ENCODE assay signal across 8 cellular contexts in the genomic region with DNA sequence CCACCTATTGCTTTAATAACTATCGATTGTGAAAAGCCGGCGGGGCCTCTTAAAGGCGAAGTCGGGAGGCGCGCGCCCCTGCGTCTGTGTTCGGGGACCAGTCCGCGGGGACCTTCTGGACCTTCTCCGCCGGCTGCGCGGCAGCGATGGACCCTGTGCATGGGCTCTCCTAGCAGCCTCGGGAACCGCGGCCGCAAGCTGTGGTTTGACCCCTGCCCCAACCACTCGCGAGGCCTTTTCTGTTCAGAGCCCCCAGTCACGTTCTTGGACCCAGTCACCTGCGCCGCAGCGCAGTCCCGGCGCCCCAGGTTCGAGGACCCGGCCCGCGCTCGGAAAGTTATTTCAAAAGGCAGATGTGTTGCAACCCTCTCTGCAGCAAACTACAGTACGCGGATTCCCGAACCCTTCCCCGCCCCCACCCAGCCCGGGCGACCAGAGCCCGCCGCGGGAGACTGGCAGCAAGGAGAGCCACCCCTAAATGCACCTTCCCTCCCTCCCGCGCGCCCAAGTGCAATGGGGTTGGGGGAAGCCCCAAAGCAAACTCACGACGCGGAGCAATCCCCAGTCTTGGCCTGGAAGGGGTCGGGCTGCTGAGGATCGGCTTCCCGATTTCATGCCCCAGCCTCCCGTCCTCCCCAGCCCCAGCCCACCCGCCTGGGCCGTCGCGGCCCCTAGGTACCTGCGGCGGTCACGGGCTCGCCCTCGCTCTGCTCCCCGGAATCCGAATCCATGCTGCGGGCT. TPM values are rescaled to one million over a fixed set of nuclear protein-coding genes. Genes with fewer than 3 reads are reported as not detected.
DNase-seq lines count a peak whose midpoint lies in the region; ATAC-seq and TF ChIP-seq lines count a peak whose summit lies in the region.

No MANE protein-coding gene starts in this region.

- ATAC-seq in stimulated activated effector memory CD8-positive, alpha-beta T cell treated with anti-CD3 and anti-CD28 coated beads, Interleukin-12 subunit alpha, Interleukin-12 subunit beta, amount 100 ng/mL, for 72 hours = no peak
- no peak for ATAC-seq in HG02678 (IDR thresholded peaks at IDR 0.05; ENCODE audit: unreplicated experiment)
- ATAC-seq in HG02571 (IDR thresholded peaks at IDR 0.05; ENCODE audit: unreplicated experiment) = no peak

- DNase-seq in activated naive CD4-positive, alpha-beta T cell treated with anti-CD3 and anti-CD28 coated beads for 36 hours = peak; percentile 35
- no peak for DNase-seq in activated naive CD4-positive, alpha-beta T cell (lab: John Stamatoyannopoulos, UW)
- no peak for DNase-seq in astrocyte of the cerebellum (ENCODE audit: low read depth)
- DNase-seq in iPS-NIHi7 (ENCODE audit: extremely low spot score) = peak; percentile 45
- no peak for DNase-seq in stimulated activated effector memory CD8-positive, alpha-beta T cell treated with anti-CD3 and anti-CD28 coated beads, Interleukin-12 subunit alpha, Interleukin-12 subunit beta, amount 100 ng/mL, for 72 hours (ENCODE audit: low spot score in 2 of 2)
- no peak for DNase-seq in NOMO-1 treated with DMSO at 0.1 percent for 48 hours (lab: John Stamatoyannopoulos, UW; ENCODE audit: unreplicated experiment)

- in situ Hi-C loops in astrocyte of the cerebellum (cut with HindIII; ENCODE audit: low sequenced_read_pairs) = no loop called here

- CTCF ChIA-PET in activated naive CD4-positive, alpha-beta T cell treated with anti-CD3 and anti-CD28 coated beads for 36 hours (lab: Charles Lee) = no interaction called here

- no peak overlapping the region for H3K27ac Mint-ChIP-seq in activated naive CD4-positive, alpha-beta T cell treated with anti-CD3 and anti-CD28 coated beads for 36 hours
- no peak overlapping the region for H3K27ac Mint-ChIP-seq in stimulated activated effector memory CD8-positive, alpha-beta T cell treated with anti-CD3 and anti-CD28 coated beads, Interleukin-12 subunit alpha, Interleukin-12 subunit beta, amount 100 ng/mL, for 72 hours

- H3K4me1 Mint-ChIP-seq in activated naive CD4-positive, alpha-beta T cell treated with anti-CD3 and anti-CD28 coated beads for 36 hours (ENCODE audit: low read depth) = peaks cover 4% of the 10 kb centered on the region
- peaks cover 9% of the 10 kb centered on the region for H3K4me1 Mint-ChIP-seq in stimulated activated effector memory CD8-positive, alpha-beta T cell treated with anti-CD3 and anti-CD28 coated beads, Interleukin-12 subunit alpha, Interleukin-12 subunit beta, amount 100 ng/mL, for 72 hours

- intact Hi-C loops in activated naive CD4-positive, alpha-beta T cell treated with anti-CD3 and anti-CD28 coated beads for 36 hours (cut with micrococcal nuclease) = loop anchor here (2.0 kb wide), 1 partner anchor 17 kb away; no protein-coding TSS in a partner anchor

- no peaks in the 10 kb centered on the region for H3K9me3 Mint-ChIP-seq in activated naive CD4-positive, alpha-beta T cell treated with anti-CD3 and anti-CD28 coated beads for 36 hours
- no peaks in the 10 kb centered on the region for H3K9me3 Mint-ChIP-seq in stimulated activated effector memory CD8-positive, alpha-beta T cell treated with anti-CD3 and anti-CD28 coated beads, Interleukin-12 subunit alpha, Interleukin-12 subunit beta, amount 100 ng/mL, for 72 hours

- H3K4me3 ChIP-seq in astrocyte of the cerebellum (ENCODE audit: low read depth, low read length) = peak overlapping the region; percentile 43

- peak overlapping the region; percentile 61 for H3K4me3 Mint-ChIP-seq in activated naive CD4-positive, alpha-beta T cell treated with anti-CD3 and anti-CD28 coated beads for 36 hours
- H3K4me3 Mint-ChIP-seq in stimulated activated effector memory CD8-positive, alpha-beta T cell treated with anti-CD3 and anti-CD28 coated beads, Interleukin-12 subunit alpha, Interleukin-12 subunit beta, amount 100 ng/mL, for 72 hours = peak overlapping the region; percentile 36

- H3K36me3 Mint-ChIP-seq in activated naive CD4-positive, alpha-beta T cell treated with anti-CD3 and anti-CD28 coated beads for 36 hours (ENCODE audit: low read depth) = no peaks in the 10 kb centered on the region
- no peaks in the 10 kb centered on the region for H3K36me3 Mint-ChIP-seq in stimulated activated effector memory CD8-positive, alpha-beta T cell treated with anti-CD3 and anti-CD28 coated beads, Interleukin-12 subunit alpha, Interleukin-12 subunit beta, amount 100 ng/mL, for 72 hours

- H3K27me3 Mint-ChIP-seq in activated naive CD4-positive, alpha-beta T cell treated with anti-CD3 and anti-CD28 coated beads for 36 hours (ENCODE audit: low read depth) = peaks cover 74% of the 10 kb centered on the region

- no peak for TF ChIP-seq CTCF in astrocyte of the cerebellum (IDR thresholded peaks at IDR 0.05; ENCODE audit: low read depth, low read length, missing control alignments)

RNA-seq across cellular contexts. Expression of gene TNFAIP8L3, which starts 0.7 kb away (rescaled TPM):
- not detected for total RNA-seq in activated naive CD4-positive, alpha-beta T cell treated with anti-CD3 and anti-CD28 coated beads for 36 hours

Comparison
In these comparisons a context has a peak if more than half of its experiments do, and no peak if none do; other contexts are left out.
1. DNase-seq: peak in activated naive CD4-positive, alpha-beta T cell treated with anti-CD3 and anti-CD28 coated beads for 36 hours (single experiment) and iPS-NIHi7 (single experiment); none in activated naive CD4-positive, alpha-beta T cell (0 of 4), astrocyte of the cerebellum (single experiment), stimulated activated effector memory CD8-positive, alpha-beta T cell treated with anti-CD3 and anti-CD28 coated beads, Interleukin-12 subunit alpha, Interleukin-12 subunit beta, amount 100 ng/mL, for 72 hours (0 of 2) and NOMO-1 treated with DMSO at 0.1 percent for 48 hours (single experiment).